ENCODE assay signal across 21 cellular contexts in genomic region chr2:239261796-239262475, GRCh38.
DNase-seq lines count a peak whose midpoint lies in the region; ATAC-seq and TF ChIP-seq lines count a peak whose summit lies in the region.
"Had no signal": no experiment of that assay in that cellular context is flagged by ENCODE, and none has a peak within 500 bp of the region (broad histone marks: within the 10 kb centered on the region; RNA-seq: fewer than 3 reads in every experiment).

No MANE protein-coding gene starts in this region.

- no peak overlapping the region for H3K4me2 ChIP-seq in SK-N-SH
- H3K4me2 ChIP-seq: GM23338 had no signal

- no peak for TF ChIP-seq POLR2A in stomach (IDR thresholded peaks at IDR 0.05)
- no peak for TF ChIP-seq POLR2A in spleen (IDR thresholded peaks at IDR 0.05)

- TF ChIP-seq RAD21 in SK-N-SH (IDR thresholded peaks at IDR 0.05; ENCODE audit: low read length), result no peak

- peak overlapping the region; percentile 16 for H3K4me3 Mint-ChIP-seq in central memory CD8-positive, alpha-beta T cell
- H3K4me3 Mint-ChIP-seq: activated naive CD8-positive, alpha-beta T cell; B cell; GM23338; stimulated activated naive B cell treated with anti-CD40 and anti-IgM and Interleukin-4, amounts not matched to agents 10 μg/mL and 1 μg/mL and 100 μg/mL, for 72 hours had no signal

- H3K4me1 ChIP-seq in SK-N-SH (ENCODE audit: control insufficient read depth in 1 of 2, insufficient read depth in 2 of 2, low read depth in 1 of 2, low read length in 1 of 2) (peaks cover 30 to 66% of the 10 kb centered on the region in 2 experiments; a peak in 2 of 4 replicates), muscle layer of colon (ENCODE audit: insufficient read depth, low read length) (peaks cover 81% of the 10 kb centered on the region), stomach (peaks cover 44 to 85% (median 66%) of the 10 kb centered on the region in 4 donors), spleen (peaks cover 58 to 99% (median 78%) of the 10 kb centered on the region in 6 donors)

- ATAC-seq in SK-N-SH treated with all-trans-retinoic acid at 6 μM for 48 hours (no peak), HG02973 (IDR thresholded peaks at IDR 0.05; ENCODE audit: unreplicated experiment) (no peak)
- no peak for ATAC-seq in central memory CD8-positive, alpha-beta T cell (replicated peaks; ENCODE audit: extremely low read depth, poor library complexity, severe bottlenecking)
- ATAC-seq: GM23338; right cardiac atrium; Right ventricle myocardium inferior; stimulated activated naive B cell treated with anti-CD40 and anti-IgM and Interleukin-4, amounts not matched to agents 10 μg/mL and 1 μg/mL and 100 μg/mL, for 72 hours had no signal

- peaks cover 15% of the 10 kb centered on the region for H3K36me3 Mint-ChIP-seq in central memory CD8-positive, alpha-beta T cell (ENCODE audit: insufficient read depth)

- TF ChIP-seq CTCF in SK-N-SH (IDR thresholded peaks at IDR 0.05), result no peak
- TF ChIP-seq CTCF in stomach (IDR thresholded peaks at IDR 0.05), result no peak
- no peak for TF ChIP-seq CTCF in spleen (IDR thresholded peaks at IDR 0.05 in 8 of 11, conservative IDR thresholded peaks at IDR 0.05 in 3 of 11)

- H4K20me1 ChIP-seq in SK-N-SH (ENCODE audit: insufficient read depth), result no peaks in the 10 kb centered on the region

- no peaks in the 10 kb centered on the region for H3K9me2 ChIP-seq in SK-N-SH

- H3K4me3 ChIP-seq in SK-N-SH (ENCODE audit: low read depth in 2 of 2, low read length in 1 of 2) (no peak overlapping the region), muscle layer of colon (ENCODE audit: low read depth in 1 of 2, low read length in 2 of 2) (no peak overlapping the region), stomach (no peak overlapping the region), spleen (no peak overlapping the region)
- H3K4me3 ChIP-seq: GM23338 had no signal

- DNase-seq in SK-N-SH (no peak), stomach (peak; percentile 22), NOMO-1 treated with dmso at 0.1 percent for 144 hours (lab: John Stamatoyannopoulos, UW; ENCODE audit: unreplicated experiment) (no peak), spleen (no peak)
- no peak for DNase-seq in central memory CD8-positive, alpha-beta T cell (ENCODE audit: low spot score in 2 of 2)
- DNase-seq: activated T-cell treated with anti-CD3 and anti-CD28 coated beads, Interleukin-2, amount 50 U/mL, for 1 hour; mesendoderm; NCI-H1105 treated with DMSO at 0.1 percent for 48 hours; NCI-H526; right cardiac atrium; stimulated activated naive B cell treated with anti-CD40 and anti-IgM and Interleukin-4, amounts not matched to agents 10 μg/mL and 1 μg/mL and 100 μg/mL, for 72 hours; T-helper 1 cell; trophoblast cell had no signal

- TF ChIP-seq EP300 in SK-N-SH (IDR thresholded peaks at IDR 0.05; ENCODE audit: borderline replicate concordance in 1 of 2, low read depth in 1 of 2, low read length in 1 of 2) (no peak), stomach (IDR thresholded peaks at IDR 0.05) (no peak)

- H3K27ac Mint-ChIP-seq in central memory CD8-positive, alpha-beta T cell (ENCODE audit: low read depth), result peak overlapping the region; percentile 90
- H3K27ac Mint-ChIP-seq: activated naive CD8-positive, alpha-beta T cell; B cell; GM23338; stimulated activated naive B cell treated with anti-CD40 and anti-IgM and Interleukin-4, amounts not matched to agents 10 μg/mL and 1 μg/mL and 100 μg/mL, for 72 hours had no signal

- no peaks in the 10 kb centered on the region for H3K36me3 ChIP-seq in SK-N-SH (replicated peaks in 1 of 2; ENCODE audit: control insufficient read depth in 1 of 2, insufficient read depth in 2 of 2, low read length in 1 of 2)
- H3K36me3 ChIP-seq in muscle layer of colon (ENCODE audit: insufficient read depth, low read length), result no peaks in the 10 kb centered on the region
- H3K36me3 ChIP-seq in stomach, result no peaks in the 10 kb centered on the region
- H3K36me3 ChIP-seq in spleen, result peaks cover 0 to 3% (median 0%) of the 10 kb centered on the region in 6 donors

- intact Hi-C loops in stomach (cut with DNase I; ENCODE audit: low total_unique reads) (no loop called here), spleen (cut with DNase I; ENCODE audit: low total_unique reads) (no loop called here)

- no peaks in the 10 kb centered on the region for H3K27me3 ChIP-seq in SK-N-SH (ENCODE audit: insufficient read depth)
- H3K27me3 ChIP-seq in muscle layer of colon (ENCODE audit: control insufficient read depth in 1 of 2, insufficient read depth in 2 of 2, low read length in 2 of 2), result no peaks in the 10 kb centered on the region
- no peaks in the 10 kb centered on the region for H3K27me3 ChIP-seq in stomach
- peaks cover 0 to 35% (median 0%) of the 10 kb centered on the region in 7 donors for H3K27me3 ChIP-seq in spleen (replicated peaks in 1 of 7)

- H3K9me3 Mint-ChIP-seq in central memory CD8-positive, alpha-beta T cell, result peaks cover 6% of the 10 kb centered on the region

- POLR2A ChIA-PET in SK-N-SH (lab: Yijun Ruan, JAX), result no interaction called here

- peaks cover 23% of the 10 kb centered on the region; the same call in 1 of the 2 replicates for H3K79me2 ChIP-seq in SK-N-SH (ENCODE audit: insufficient read depth)

- H3K4me1 Mint-ChIP-seq in central memory CD8-positive, alpha-beta T cell, result peaks cover 86% of the 10 kb centered on the region

- no peaks in the 10 kb centered on the region for H3K27me3 Mint-ChIP-seq in central memory CD8-positive, alpha-beta T cell
- H3K27me3 Mint-ChIP-seq: activated naive CD8-positive, alpha-beta T cell had no signal

- CTCF ChIA-PET in SK-N-SH (lab: Yijun Ruan, JAX), result no interaction called here

- no peak overlapping the region for H3K9ac ChIP-seq in SK-N-SH
- no peak overlapping the region for H3K9ac ChIP-seq in muscle layer of colon (ENCODE audit: low read length)

- H3F3A ChIP-seq in SK-N-SH (replicated peaks; ENCODE audit: insufficient read depth), result peaks cover 9% of the 10 kb centered on the region

- WGBS in SK-N-SH (ENCODE audit: low lambda C conversion rate), result 89% methylated on average over 9 of the region's 22 CpGs
- 90 to 97% (median 96%) methylated on average over 12 to 22 of the region's 22 CpGs for WGBS in stomach, 5 donors
- 94 to 96% (median 94%) methylated on average over 10 to 22 of the region's 22 CpGs for WGBS in spleen, 5 donors

- peak overlapping the region in 1 of 2 experiments; percentile 58; a peak in 1 of 4 replicates for H3K27ac ChIP-seq in SK-N-SH (ENCODE audit: low read depth in 2 of 2, low read length in 1 of 2)
- H3K27ac ChIP-seq in muscle layer of colon (ENCODE audit: low read depth, low read length), result peak overlapping the region; percentile 54
- peak overlapping the region in 1 of 5 donors; percentile 83 for H3K27ac ChIP-seq in stomach
- H3K27ac ChIP-seq in spleen, result peak overlapping the region in 2 of 8 donors; percentile 5 to 88
- H3K27ac ChIP-seq: 22Rv1 had no signal

- H3K9me3 ChIP-seq in SK-N-SH (no peaks in the 10 kb centered on the region), muscle layer of colon (ENCODE audit: low read length) (no peaks in the 10 kb centered on the region), stomach (peaks cover 0 to 4% (median 2%) of the 10 kb centered on the region in 4 donors), spleen (peaks cover 0 to 18% (median 14%) of the 10 kb centered on the region in 8 donors)

- H2AFZ ChIP-seq in SK-N-SH (ENCODE audit: low read depth), result no peak overlapping the region
- H2AFZ ChIP-seq: GM23338 had no signal

TF ChIP-seq in SK-N-SH treated with all-trans-retinoic acid at 6 μM for 48 hours, 23 proteins besides CTCF, POLR2A, EP300 and RAD21:
- no peak for TF ChIP-seq ZFP3 (CRISPR knock-in tag; IDR thresholded peaks at IDR 0.05)
- peak; percentile 38; the same call in 1 of the 2 replicates for TF ChIP-seq TCF4 (CRISPR knock-in tag; IDR thresholded peaks at IDR 0.05; ENCODE audit: borderline replicate concordance)

TF ChIP-seq in SK-N-SH, 30 proteins besides CTCF, POLR2A, EP300 and RAD21 (continues in another document):
- TF ChIP-seq PBX3 (IDR thresholded peaks at IDR 0.05) (no peak), RCOR1 (IDR thresholded peaks at IDR 0.05; ENCODE audit: low read length) (no peak), FOSL2 (IDR thresholded peaks at IDR 0.05; ENCODE audit: borderline replicate concordance, low read depth) (no peak), TAF1 (IDR thresholded peaks at IDR 0.05; ENCODE audit: borderline replicate concordance, low read depth, low read length) (no peak), REST (IDR thresholded peaks at IDR 0.05; ENCODE audit: low read depth, low read length) (no peak), RFX5 (IDR thresholded peaks at IDR 0.05; ENCODE audit: low read length) (no peak), SMC3 (IDR thresholded peaks at IDR 0.05; ENCODE audit: low read depth, low read length) (no peak)
